Comparison of ENCODE assay signal across 1 cellular context in the genomic region with DNA sequence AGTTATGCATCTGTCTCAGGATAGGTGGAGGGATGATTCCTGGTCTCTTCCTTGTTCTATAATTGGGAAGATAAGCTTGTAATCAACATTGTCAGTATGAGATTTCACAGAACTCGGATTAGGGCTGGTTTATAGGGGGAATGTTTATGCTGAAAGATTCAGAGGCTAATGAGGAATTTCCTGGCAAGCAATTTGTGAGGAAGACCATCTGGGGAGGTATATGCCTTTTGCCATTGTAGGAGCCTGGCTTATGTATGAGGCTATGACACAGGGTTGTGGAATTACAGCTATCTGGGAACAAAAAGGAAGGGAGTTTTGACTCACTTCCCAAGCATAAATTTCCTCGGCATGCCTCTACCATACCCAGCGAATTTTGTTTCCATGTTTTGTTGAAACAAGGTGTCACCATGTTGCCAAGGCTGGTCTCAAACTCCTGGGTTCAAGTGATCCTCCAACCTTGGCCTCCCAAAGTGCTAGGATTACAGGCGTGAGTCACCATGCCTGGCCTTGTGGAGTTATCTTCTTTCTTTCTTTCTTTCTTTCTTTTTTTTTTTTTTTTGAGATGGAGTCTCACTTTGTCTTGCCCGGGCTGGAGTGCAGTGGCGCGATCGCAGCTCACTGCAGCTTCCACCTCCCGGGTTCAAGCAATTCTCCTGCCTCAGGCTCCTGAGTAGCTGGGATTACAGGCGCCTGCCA.
TF ChIP-seq lines count a peak whose summit lies in the region.

No MANE protein-coding gene starts in this region.

TF ChIP-seq in WTC11, 78 proteins besides CTCF, POLR2A, EP300 and RAD21:
- TF ChIP-seq ATF1 (CRISPR knock-in tag; IDR thresholded peaks at IDR 0.05) = no peak
- TF ChIP-seq, protein P1, sequence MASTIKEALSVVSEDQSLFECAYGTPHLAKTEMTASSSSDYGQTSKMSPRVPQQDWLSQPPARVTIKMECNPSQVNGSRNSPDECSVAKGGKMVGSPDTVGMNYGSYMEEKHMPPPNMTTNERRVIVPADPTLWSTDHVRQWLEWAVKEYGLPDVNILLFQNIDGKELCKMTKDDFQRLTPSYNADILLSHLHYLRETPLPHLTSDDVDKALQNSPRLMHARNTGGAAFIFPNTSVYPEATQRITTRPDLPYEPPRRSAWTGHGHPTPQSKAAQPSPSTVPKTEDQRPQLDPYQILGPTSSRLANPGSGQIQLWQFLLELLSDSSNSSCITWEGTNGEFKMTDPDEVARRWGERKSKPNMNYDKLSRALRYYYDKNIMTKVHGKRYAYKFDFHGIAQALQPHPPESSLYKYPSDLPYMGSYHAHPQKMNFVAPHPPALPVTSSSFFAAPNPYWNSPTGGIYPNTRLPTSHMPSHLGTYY (CRISPR knock-in tag; IDR thresholded peaks at IDR 0.05) = no peak
- no peak for TF ChIP-seq SMAD4 (CRISPR knock-in tag; IDR thresholded peaks at IDR 0.05)
- no peak for TF ChIP-seq TEAD1 (CRISPR knock-in tag; IDR thresholded peaks at IDR 0.05)
- TF ChIP-seq TEAD4 (CRISPR knock-in tag; IDR thresholded peaks at IDR 0.05) = no peak
- TF ChIP-seq, protein P2, sequence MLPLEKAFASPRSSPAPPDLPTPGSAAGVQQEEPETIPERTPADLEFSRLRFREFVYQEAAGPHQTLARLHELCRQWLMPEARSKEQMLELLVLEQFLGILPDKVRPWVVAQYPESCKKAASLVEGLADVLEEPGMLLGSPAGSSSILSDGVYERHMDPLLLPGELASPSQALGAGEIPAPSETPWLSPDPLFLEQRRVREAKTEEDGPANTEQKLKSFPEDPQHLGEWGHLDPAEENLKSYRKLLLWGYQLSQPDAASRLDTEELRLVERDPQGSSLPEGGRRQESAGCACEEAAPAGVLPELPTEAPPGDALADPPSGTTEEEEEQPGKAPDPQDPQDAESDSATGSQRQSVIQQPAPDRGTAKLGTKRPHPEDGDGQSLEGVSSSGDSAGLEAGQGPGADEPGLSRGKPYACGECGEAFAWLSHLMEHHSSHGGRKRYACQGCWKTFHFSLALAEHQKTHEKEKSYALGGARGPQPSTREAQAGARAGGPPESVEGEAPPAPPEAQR (CRISPR knock-in tag; IDR thresholded peaks at IDR 0.05) = no peak
- TF ChIP-seq CBFB (CRISPR knock-in tag; IDR thresholded peaks at IDR 0.05; ENCODE audit: low read depth) = no peak
- TF ChIP-seq JUN (CRISPR knock-in tag; IDR thresholded peaks at IDR 0.05) = no peak
- no peak for TF ChIP-seq GABPB1 (CRISPR knock-in tag; IDR thresholded peaks at IDR 0.05)
- no peak for TF ChIP-seq IRF2 (CRISPR knock-in tag; IDR thresholded peaks at IDR 0.05; ENCODE audit: borderline replicate concordance, low read depth)
- TF ChIP-seq, protein P3, sequence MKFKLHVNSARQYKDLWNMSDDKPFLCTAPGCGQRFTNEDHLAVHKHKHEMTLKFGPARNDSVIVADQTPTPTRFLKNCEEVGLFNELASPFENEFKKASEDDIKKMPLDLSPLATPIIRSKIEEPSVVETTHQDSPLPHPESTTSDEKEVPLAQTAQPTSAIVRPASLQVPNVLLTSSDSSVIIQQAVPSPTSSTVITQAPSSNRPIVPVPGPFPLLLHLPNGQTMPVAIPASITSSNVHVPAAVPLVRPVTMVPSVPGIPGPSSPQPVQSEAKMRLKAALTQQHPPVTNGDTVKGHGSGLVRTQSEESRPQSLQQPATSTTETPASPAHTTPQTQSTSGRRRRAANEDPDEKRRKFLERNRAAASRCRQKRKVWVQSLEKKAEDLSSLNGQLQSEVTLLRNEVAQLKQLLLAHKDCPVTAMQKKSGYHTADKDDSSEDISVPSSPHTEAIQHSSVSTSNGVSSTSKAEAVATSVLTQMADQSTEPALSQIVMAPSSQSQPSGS (CRISPR knock-in tag; IDR thresholded peaks at IDR 0.05; ENCODE audit: borderline replicate concordance, low read depth) = no peak
- TF ChIP-seq, protein P4, sequence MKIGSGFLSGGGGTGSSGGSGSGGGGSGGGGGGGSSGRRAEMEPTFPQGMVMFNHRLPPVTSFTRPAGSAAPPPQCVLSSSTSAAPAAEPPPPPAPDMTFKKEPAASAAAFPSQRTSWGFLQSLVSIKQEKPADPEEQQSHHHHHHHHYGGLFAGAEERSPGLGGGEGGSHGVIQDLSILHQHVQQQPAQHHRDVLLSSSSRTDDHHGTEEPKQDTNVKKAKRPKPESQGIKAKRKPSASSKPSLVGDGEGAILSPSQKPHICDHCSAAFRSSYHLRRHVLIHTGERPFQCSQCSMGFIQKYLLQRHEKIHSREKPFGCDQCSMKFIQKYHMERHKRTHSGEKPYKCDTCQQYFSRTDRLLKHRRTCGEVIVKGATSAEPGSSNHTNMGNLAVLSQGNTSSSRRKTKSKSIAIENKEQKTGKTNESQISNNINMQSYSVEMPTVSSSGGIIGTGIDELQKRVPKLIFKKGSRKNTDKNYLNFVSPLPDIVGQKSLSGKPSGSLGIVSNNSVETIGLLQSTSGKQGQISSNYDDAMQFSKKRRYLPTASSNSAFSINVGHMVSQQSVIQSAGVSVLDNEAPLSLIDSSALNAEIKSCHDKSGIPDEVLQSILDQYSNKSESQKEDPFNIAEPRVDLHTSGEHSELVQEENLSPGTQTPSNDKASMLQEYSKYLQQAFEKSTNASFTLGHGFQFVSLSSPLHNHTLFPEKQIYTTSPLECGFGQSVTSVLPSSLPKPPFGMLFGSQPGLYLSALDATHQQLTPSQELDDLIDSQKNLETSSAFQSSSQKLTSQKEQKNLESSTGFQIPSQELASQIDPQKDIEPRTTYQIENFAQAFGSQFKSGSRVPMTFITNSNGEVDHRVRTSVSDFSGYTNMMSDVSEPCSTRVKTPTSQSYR (CRISPR knock-in tag; IDR thresholded peaks at IDR 0.05) = no peak
- TF ChIP-seq ZNF416 (CRISPR knock-in tag; IDR thresholded peaks at IDR 0.05) = no peak
- TF ChIP-seq RELA (CRISPR knock-in tag; IDR thresholded peaks at IDR 0.05; ENCODE audit: borderline replicate concordance) = no peak
- TF ChIP-seq, protein P5, sequence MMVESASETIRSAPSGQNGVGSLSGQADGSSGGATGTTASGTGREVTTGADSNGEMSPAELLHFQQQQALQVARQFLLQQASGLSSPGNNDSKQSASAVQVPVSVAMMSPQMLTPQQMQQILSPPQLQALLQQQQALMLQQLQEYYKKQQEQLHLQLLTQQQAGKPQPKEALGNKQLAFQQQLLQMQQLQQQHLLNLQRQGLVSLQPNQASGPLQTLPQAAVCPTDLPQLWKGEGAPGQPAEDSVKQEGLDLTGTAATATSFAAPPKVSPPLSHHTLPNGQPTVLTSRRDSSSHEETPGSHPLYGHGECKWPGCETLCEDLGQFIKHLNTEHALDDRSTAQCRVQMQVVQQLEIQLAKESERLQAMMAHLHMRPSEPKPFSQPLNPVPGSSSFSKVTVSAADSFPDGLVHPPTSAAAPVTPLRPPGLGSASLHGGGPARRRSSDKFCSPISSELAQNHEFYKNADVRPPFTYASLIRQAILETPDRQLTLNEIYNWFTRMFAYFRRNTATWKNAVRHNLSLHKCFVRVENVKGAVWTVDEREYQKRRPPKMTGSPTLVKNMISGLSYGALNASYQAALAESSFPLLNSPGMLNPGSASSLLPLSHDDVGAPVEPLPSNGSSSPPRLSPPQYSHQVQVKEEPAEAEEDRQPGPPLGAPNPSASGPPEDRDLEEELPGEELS (CRISPR knock-in tag; IDR thresholded peaks at IDR 0.05) = no peak
- no peak for TF ChIP-seq ZNF423 (CRISPR knock-in tag; IDR thresholded peaks at IDR 0.05)
- no peak for TF ChIP-seq CREM (CRISPR knock-in tag; IDR thresholded peaks at IDR 0.05)
- no peak for TF ChIP-seq ZNF219 (CRISPR knock-in tag; IDR thresholded peaks at IDR 0.05; ENCODE audit: borderline replicate concordance)
- TF ChIP-seq NR2C2 (CRISPR knock-in tag; IDR thresholded peaks at IDR 0.05) = no peak
TF ChIP-seq in WTC11: peak in this region for 0.
